ENCODE assay signal across 9 cellular contexts in the genomic region with DNA sequence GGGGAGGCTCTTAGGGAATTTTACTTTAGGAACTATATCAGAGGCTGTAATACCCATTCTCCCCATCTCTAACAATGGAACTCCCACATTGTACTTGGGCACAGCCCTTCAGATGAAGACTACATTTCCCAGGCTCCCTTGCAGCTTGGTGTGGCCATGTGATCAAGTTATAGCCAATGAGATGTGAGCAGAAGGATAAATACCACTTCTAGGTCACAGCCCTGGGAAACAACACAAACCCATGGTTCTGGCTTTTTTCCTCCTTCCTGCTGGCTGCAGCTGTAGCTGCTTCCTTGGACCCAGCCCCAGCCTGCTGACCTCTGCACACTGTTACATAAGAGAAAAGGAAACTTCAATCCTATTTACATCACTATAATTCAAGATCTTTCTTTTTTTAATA.
DNase-seq lines count a peak whose midpoint lies in the region; ATAC-seq, FAIRE-seq and TF ChIP-seq lines count a peak whose summit lies in the region.
"Had no signal": no experiment of that assay in that cellular context is flagged by ENCODE, and none has a peak within 500 bp of the region (broad histone marks: within the 10 kb centered on the region; RNA-seq: fewer than 3 reads in every experiment).

No MANE protein-coding gene starts in this region.

- H3K9ac ChIP-seq in Loucy (ENCODE audit: low read depth, low read length, poor library complexity, severe bottlenecking) (no peak overlapping the region), endothelial cell of umbilical vein (replicated peaks; ENCODE audit: extremely low read depth, insufficient read depth, low read length) (no peak overlapping the region)

- CTCF ChIA-PET in CD4-positive, alpha-beta T cell (lab: Charles Lee), result no interaction called here
- CTCF ChIA-PET in endothelial cell of umbilical vein (lab: Charles Lee), result no interaction called here

- DNase-seq in CD4-positive, alpha-beta T cell, result no peak
- DNase-seq in SW480 (ENCODE audit: low spot score) (peak; percentile 52), endothelial cell of umbilical vein (ENCODE audit: low read depth, low spot score) (peak; percentile 8), mucosa of descending colon (peak in 2 of 3 donors; percentile 65 to 80), NCI-H345 (lab: John Stamatoyannopoulos, UW) (no peak)

- no peak for TF ChIP-seq POLR2A in endothelial cell of umbilical vein (IDR thresholded peaks at IDR 0.05; ENCODE audit: low read depth, low read length)

- H3F3A ChIP-seq in Loucy (ENCODE audit: low read depth), result no peaks in the 10 kb centered on the region

- no peaks in the 10 kb centered on the region for H3K9me3 ChIP-seq in CD4-positive, alpha-beta T cell (ENCODE audit: control insufficient read depth, low read length)
- H3K9me3 ChIP-seq in Loucy (ENCODE audit: insufficient read depth, low read depth, low read length) (no peaks in the 10 kb centered on the region), endothelial cell of umbilical vein (replicated peaks; ENCODE audit: control insufficient read depth, insufficient read depth, low read length) (no peaks in the 10 kb centered on the region), mucosa of descending colon (no peaks in the 10 kb centered on the region)
- H3K9me3 ChIP-seq: tibial artery had no signal

- H3K4me1 ChIP-seq in Loucy (ENCODE audit: insufficient read depth, low read length, poor library complexity, severe bottlenecking) (peaks cover 27% of the 10 kb centered on the region), endothelial cell of umbilical vein (ENCODE audit: control insufficient read depth, extremely low read depth, insufficient read depth, low read length) (no peaks in the 10 kb centered on the region), mucosa of descending colon (ENCODE audit: low read depth) (peaks cover 14% of the 10 kb centered on the region)

- H3K27ac ChIP-seq in CD4-positive, alpha-beta T cell (ENCODE audit: low read depth, low read length), result no peak overlapping the region
- H3K27ac ChIP-seq in endothelial cell of umbilical vein (ENCODE audit: insufficient read depth, low read depth, low read length), result no peak overlapping the region
- H3K27ac ChIP-seq: tibial artery had no signal

- H3K4me2 ChIP-seq in Loucy (ENCODE audit: low read depth, low read length, poor library complexity, severe bottlenecking), result peak overlapping the region; percentile 1
- no peak overlapping the region for H3K4me2 ChIP-seq in endothelial cell of umbilical vein (ENCODE audit: insufficient read depth, low read length)

- H2AFZ ChIP-seq in Loucy (ENCODE audit: low read length) (no peak overlapping the region), endothelial cell of umbilical vein (ENCODE audit: low read depth, low read length) (no peak overlapping the region)

- TF ChIP-seq CTCF in CD4-positive, alpha-beta T cell (IDR thresholded peaks at IDR 0.05), result no peak
- TF ChIP-seq CTCF in Loucy (conservative IDR thresholded peaks at IDR 0.05; ENCODE audit: low read length) (no peak), endothelial cell of umbilical vein (IDR thresholded peaks at IDR 0.05; ENCODE audit: extremely low read depth in 1 of 2, insufficient read depth in 1 of 2, low read depth in 1 of 2, low read length in 2 of 2) (no peak), mucosa of descending colon (IDR thresholded peaks at IDR 0.05) (no peak)

- ATAC-seq in CD4-positive, alpha-beta T cell (ENCODE audit: poor library complexity), result peak; percentile 74
- peak; percentile 78 for ATAC-seq in GM19438 (IDR thresholded peaks at IDR 0.05; ENCODE audit: low read depth, unreplicated experiment)
- peak; percentile 93 for ATAC-seq in mucosa of descending colon
- no peak for ATAC-seq in HG03469 (IDR thresholded peaks at IDR 0.05; ENCODE audit: unreplicated experiment)

- intact Hi-C loops in CD4-positive, alpha-beta T cell (cut with DNase I, micrococcal nuclease), result loop anchor here in 1 of 2 experiments (10.0 kb wide), 1 partner anchor 585 kb away; no protein-coding TSS in a partner anchor
- intact Hi-C loops in endothelial cell of umbilical vein (cut with micrococcal nuclease) (no loop called here), mucosa of descending colon (cut with DNase I, micrococcal nuclease) (no loop called here)

- BruUV-seq in endothelial cell of umbilical vein (replicated peaks; lab: Mats Ljungman, UMichigan), result no TSS peak

- dilution Hi-C loops in endothelial cell of umbilical vein (cut with MboI; ENCODE audit: extremely low pct_ligation_motif_present, low sequenced_read_pairs), result no loop called here

- H3K79me2 ChIP-seq in Loucy (ENCODE audit: insufficient read depth, low read length), result no peaks in the 10 kb centered on the region
- H3K79me2 ChIP-seq in endothelial cell of umbilical vein (ENCODE audit: control insufficient read depth, insufficient read depth, low read length), result no peaks in the 10 kb centered on the region

- H3K9me2 ChIP-seq in Loucy (replicated peaks; ENCODE audit: low read depth, low read length), result no peaks in the 10 kb centered on the region

- no peaks in the 10 kb centered on the region for H3K36me3 ChIP-seq in Loucy (ENCODE audit: insufficient read depth, low read length)
- no peaks in the 10 kb centered on the region for H3K36me3 ChIP-seq in endothelial cell of umbilical vein (ENCODE audit: control insufficient read depth in 2 of 2, extremely low read depth in 1 of 2, insufficient read depth in 2 of 2, low read length in 2 of 2)
- H3K36me3 ChIP-seq in mucosa of descending colon (ENCODE audit: low read depth), result no peaks in the 10 kb centered on the region
- H3K36me3 ChIP-seq: tibial artery had no signal

- H3K4me3 Mint-ChIP-seq in CD4-positive, alpha-beta T cell, result no peak overlapping the region

- no peak overlapping the region for H3K4me3 ChIP-seq in Loucy (ENCODE audit: low read length, poor library complexity, severe bottlenecking)
- H3K4me3 ChIP-seq in endothelial cell of umbilical vein (replicated peaks in 1 of 3; ENCODE audit: insufficient read depth in 1 of 3, low read depth in 1 of 3, low read length in 3 of 3), result no peak overlapping the region
- H3K4me3 ChIP-seq in mucosa of descending colon, result no peak overlapping the region
- H3K4me3 ChIP-seq: tibial artery had no signal

- H3K36me3 Mint-ChIP-seq in CD4-positive, alpha-beta T cell (ENCODE audit: low read depth), result no peaks in the 10 kb centered on the region

- no peak overlapping the region for H3K27ac Mint-ChIP-seq in CD4-positive, alpha-beta T cell

- peaks cover 5% of the 10 kb centered on the region for H3K4me1 Mint-ChIP-seq in CD4-positive, alpha-beta T cell (ENCODE audit: low read depth)

- no peaks in the 10 kb centered on the region for H3K27me3 Mint-ChIP-seq in CD4-positive, alpha-beta T cell

- H4K20me1 ChIP-seq in Loucy (ENCODE audit: insufficient read depth, low read length, poor library complexity, severe bottlenecking) (no peaks in the 10 kb centered on the region), endothelial cell of umbilical vein (replicated peaks; ENCODE audit: control insufficient read depth, extremely low read depth, insufficient read depth, low read length) (no peaks in the 10 kb centered on the region)

- H3K9me1 ChIP-seq in endothelial cell of umbilical vein (replicated peaks; ENCODE audit: control insufficient read depth, extremely low read depth, insufficient read depth, low read length), result no peaks in the 10 kb centered on the region

- FAIRE-seq in endothelial cell of umbilical vein (lab: Jason Lieb, UNC), result no peak

- POLR2A ChIA-PET in CD4-positive, alpha-beta T cell (lab: Charles Lee), result interaction anchor here (1.8 kb wide), 1 partner anchor 15 kb away, joined by 6 read pairs; no protein-coding TSS in a partner anchor
- POLR2A ChIA-PET in endothelial cell of umbilical vein (lab: Charles Lee), result no interaction called here

- no peaks in the 10 kb centered on the region for H3K9me3 Mint-ChIP-seq in CD4-positive, alpha-beta T cell

- H3K27me3 ChIP-seq in CD4-positive, alpha-beta T cell (ENCODE audit: control insufficient read depth, insufficient read depth, low read length), result no peaks in the 10 kb centered on the region
- H3K27me3 ChIP-seq in Loucy (ENCODE audit: insufficient read depth, low read length, poor library complexity, severe bottlenecking) (no peaks in the 10 kb centered on the region), endothelial cell of umbilical vein (ENCODE audit: control insufficient read depth in 2 of 2, insufficient read depth in 2 of 2, low read length in 2 of 2) (no peaks in the 10 kb centered on the region)

TF ChIP-seq in endothelial cell of umbilical vein, 7 proteins besides CTCF, POLR2A, EP300 and RAD21:
- no peak for TF ChIP-seq GATA2 (IDR thresholded peaks at IDR 0.05; ENCODE audit: insufficient read depth, insufficient read length, low read depth, low read length)
- no peak for TF ChIP-seq MAX (IDR thresholded peaks at IDR 0.05; ENCODE audit: insufficient read depth, insufficient read length)
- TF ChIP-seq POLR2AphosphoS5 (IDR thresholded peaks at IDR 0.05; ENCODE audit: insufficient read depth, low read depth, low read length), result no peak
- TF ChIP-seq JUN (IDR thresholded peaks at IDR 0.05; ENCODE audit: borderline replicate concordance, insufficient read depth, insufficient read length, low read depth), result no peak
- no peak for TF ChIP-seq FOS (IDR thresholded peaks at IDR 0.05; ENCODE audit: borderline replicate concordance, insufficient read depth, low read length)

Comparison
In these comparisons a context has a peak if more than half of its experiments do, and no peak if none do; other contexts are left out.
1. DNase-seq: peak in SW480 (single experiment), endothelial cell of umbilical vein (single experiment) and mucosa of descending colon (2 of 3); none in CD4-positive, alpha-beta T cell (0 of 10) and NCI-H345 (single experiment).